Comparison of ENCODE assay signal across 15 cellular contexts in genomic region chr2:47011264-47011663, GRCh38.
"Had no signal": no experiment of that assay in that cellular context is flagged by ENCODE, and none has a peak within 500 bp of the region (broad histone marks: within the 10 kb centered on the region; RNA-seq: fewer than 3 reads in every experiment).

No MANE protein-coding gene starts in this region.

- H3K36me3 Mint-ChIP-seq: WTC11 had no signal

- H3K4me3 Mint-ChIP-seq: activated naive CD4-positive, alpha-beta T cell treated with anti-CD3 and anti-CD28 coated beads, Interleukin-2, amount 50 U/mL, for 24 hours; memory B cell; T-cell; WTC11 had no signal

- H3K27me3 ChIP-seq: brain microvascular endothelial cell, thyroid gland had no signal

- DNase-seq: activated CD4-positive, alpha-beta T cell treated with anti-CD3 and anti-CD28 coated beads for 48 hours; activated CD8-positive, alpha-beta memory T cell treated with anti-CD3 and anti-CD28 coated beads for 24 hours; brain microvascular endothelial cell; foreskin melanocyte; islet precursor cell; stimulated activated CD4-positive, alpha-beta T cell treated with anti-CD3 and anti-CD28 coated beads, Interleukin-4, amount 100 ng/mL, for 1 hour; stimulated activated CD8-positive, alpha-beta memory T cell treated with anti-CD3 and anti-CD28 coated beads, Interleukin-4, amount 100 ng/mL, for 48 hours; stimulated activated naive CD8-positive, alpha-beta T cell treated with anti-CD3 and anti-CD28 coated beads, Interleukin-15, Interleukin-2, amounts not matched to agents 100 U/mL and 50 U/mL, for 24 hours; T-cell; thyroid gland had no signal

- ATAC-seq: left lobe of liver; stimulated activated naive CD8-positive, alpha-beta T cell treated with anti-CD3 and anti-CD28 coated beads, Interleukin-15, Interleukin-2, amounts not matched to agents 100 U/mL and 50 U/mL, for 24 hours; T-cell; WTC11 had no signal

- H3K27ac ChIP-seq: brain microvascular endothelial cell had no signal

- H3K9me3 Mint-ChIP-seq: activated naive CD4-positive, alpha-beta T cell treated with anti-CD3 and anti-CD28 coated beads, Interleukin-2, amount 50 U/mL, for 24 hours; activated T-helper 2 cell treated with anti-CD3 and anti-CD28 coated beads, Interferon-gamma antibody, Interleukin-2, Interleukin-4, amounts not matched to agents 10 μg/mL and 5 μg/mL and 100 μg/mL, durations not matched to agents 14 hours and 24 hours and 36 hours; memory B cell; T-cell; WTC11 had no signal

- H3K4me1 Mint-ChIP-seq: activated naive CD4-positive, alpha-beta T cell treated with anti-CD3 and anti-CD28 coated beads, Interleukin-2, amount 50 U/mL, for 24 hours had no signal

- H3K27ac Mint-ChIP-seq: activated naive CD4-positive, alpha-beta T cell treated with anti-CD3 and anti-CD28 coated beads, Interleukin-2, amount 50 U/mL, for 24 hours; activated T-helper 2 cell treated with anti-CD3 and anti-CD28 coated beads, Interferon-gamma antibody, Interleukin-2, Interleukin-4, amounts not matched to agents 10 μg/mL and 5 μg/mL and 100 μg/mL, durations not matched to agents 14 hours and 24 hours and 36 hours; T-cell had no signal

- H3K27me3 Mint-ChIP-seq: activated naive CD4-positive, alpha-beta T cell treated with anti-CD3 and anti-CD28 coated beads, Interleukin-2, amount 50 U/mL, for 24 hours; memory B cell; T-cell had no signal

- H3K4me3 ChIP-seq: thyroid gland had no signal

- H3K9me3 ChIP-seq: thyroid gland had no signal
